Comparison of ENCODE assay signal across 32 cellular contexts in genomic region chr11:102485095-102485722, GRCh38. TPM values are rescaled to one million over a fixed set of nuclear protein-coding genes. Genes with fewer than 3 reads are reported as not detected.
DNase-seq lines count a peak whose midpoint lies in the region; ATAC-seq and TF ChIP-seq lines count a peak whose summit lies in the region.
"Had no signal": no experiment of that assay in that cellular context is flagged by ENCODE, and none has a peak within 500 bp of the region (broad histone marks: within the 10 kb centered on the region; RNA-seq: fewer than 3 reads in every experiment).

No MANE protein-coding gene starts in this region.

- H3K9ac ChIP-seq in GM23248 (no peak overlapping the region), PC-3 (ENCODE audit: low read length) (no peak overlapping the region), liver (ENCODE audit: low read depth in 1 of 2, low read length in 2 of 2) (peak overlapping the region in 1 of 2 donors; percentile 25)
- H3K9ac ChIP-seq: BLaER1 treated with 17β-estradiol and CSF1 and Interleukin-3, amounts not matched to agents 10 nM and 100 nM had no signal

- WGBS in GM23248 (ENCODE audit: low coverage in 1 of 2, low lambda C conversion rate in 2 of 2, missing lambda C conversion rate in 2 of 2), 2 experiments = 80 to 92% methylated on average over 2 of the region's 2 CpGs
- 57% methylated on average over 2 of the region's 2 CpGs for WGBS in liver

- no peaks in the 10 kb centered on the region for H3K36me3 ChIP-seq in GM23248 (ENCODE audit: low read depth)
- H3K36me3 ChIP-seq in PC-3 (ENCODE audit: low read depth, low read length) = no peaks in the 10 kb centered on the region
- no peaks in the 10 kb centered on the region for H3K36me3 ChIP-seq in liver (ENCODE audit: control insufficient read depth in 4 of 4, insufficient read depth in 3 of 4, low read depth in 1 of 4, low read length in 3 of 4)
- H3K36me3 ChIP-seq: BLaER1 treated with 17β-estradiol and CSF1 and Interleukin-3, amounts not matched to agents 10 nM and 100 nM; gastrocnemius medialis; SJCRH30; upper lobe of left lung had no signal

- BruUV-seq in PC-3 (replicated peaks; lab: Mats Ljungman, UMichigan) = no TSS peak

- CTCF ChIA-PET in PC-3 (lab: Charles Lee) = no interaction called here

- H3K9me2 ChIP-seq in GM23248 (ENCODE audit: insufficient read depth) (no peaks in the 10 kb centered on the region), PC-3 (replicated peaks; ENCODE audit: low read length) (no peaks in the 10 kb centered on the region)

- no peak overlapping the region for H3K4me2 ChIP-seq in GM23248 (ENCODE audit: unreplicated experiment)
- H3K4me2 ChIP-seq in PC-3 (ENCODE audit: low read length) = no peak overlapping the region
- H3K4me2 ChIP-seq: BLaER1 treated with 17β-estradiol and CSF1 and Interleukin-3, amounts not matched to agents 10 nM and 100 nM had no signal

- H3K79me2 ChIP-seq in GM23248 (ENCODE audit: insufficient read depth) (no peaks in the 10 kb centered on the region), PC-3 (ENCODE audit: low read length) (no peaks in the 10 kb centered on the region)

- POLR2A ChIA-PET in PC-3 (lab: Charles Lee; ENCODE audit: unreplicated experiment) = interaction anchor here (0.5 to 0.6 kb wide), 2 partner anchors 38 to 511 kb away, joined by 3 read pairs; no protein-coding TSS in a partner anchor

- no peak overlapping the region for H3K27ac ChIP-seq in GM23248
- H3K27ac ChIP-seq in PC-3 (ENCODE audit: low read length) = no peak overlapping the region
- H3K27ac ChIP-seq in liver (ENCODE audit: low read depth in 1 of 2, low read length in 2 of 2) = peak overlapping the region; percentile 1 to 10
- H3K27ac ChIP-seq: BLaER1 treated with 17β-estradiol and CSF1 and Interleukin-3, amounts not matched to agents 10 nM and 100 nM; gastrocnemius medialis; SJCRH30; upper lobe of left lung; VCaP had no signal

- in situ Hi-C loops in GM23248 (cut with MboI) = no loop called here

- intact Hi-C loops in PC-3 (cut with micrococcal nuclease) = no loop called here

- peak; percentile 6 to 20 for TF ChIP-seq RAD21 in liver (IDR thresholded peaks at IDR 0.05)

- peak; percentile 16 for DNase-seq in GM23248
- DNase-seq in PC-3 = no peak
- peak; percentile 38 for DNase-seq in epithelial cell of esophagus (ENCODE audit: low read depth)
- no peak for DNase-seq in SIG-M5 treated with dmso at 0.1 percent for 504 hours (lab: John Stamatoyannopoulos, UW; ENCODE audit: unreplicated experiment)
- no peak for DNase-seq in Ammon's horn (ENCODE audit: low spot score)
- DNase-seq in activated naive CD4-positive, alpha-beta T cell treated with Interleukin-2 at 50 U/mL for 16 hours = no peak
- DNase-seq in NCI-H2227 (lab: John Stamatoyannopoulos, UW; ENCODE audit: unreplicated experiment) = no peak
- DNase-seq: activated CD4-positive, alpha-beta T cell treated with anti-CD3 and anti-CD28 coated beads for 36 hours; activated CD8-positive, alpha-beta T cell treated with anti-CD3 and anti-CD28 coated beads, Interleukin-2, amount 10 ng/mL, durations not matched to agents 7 days and 5 days; activated naive CD4-positive, alpha-beta T cell treated with anti-CD3 and anti-CD28 coated beads, Interleukin-2, amount 50 U/mL, for 16 hours; amygdala; DMS153; effector CD8-positive, alpha-beta T cell; gastrocnemius medialis; H9; kidney glomerular epithelial cell; NCI-H1105; NCI-H187; NCI-H526 treated with DMSO at 0.1 percent for 48 hours; SJCRH30; substantia nigra; SW 1271; T-helper 9 cell; upper lobe of left lung had no signal

- H3F3A ChIP-seq in GM23248 (ENCODE audit: insufficient read depth) (0 out of 2 replicates have a peak, but pooled peaks cover 3% of the 10 kb centered on the region), PC-3 (ENCODE audit: low read length, unreplicated experiment) (no peaks in the 10 kb centered on the region)

- peak; percentile 61 for ATAC-seq in PC-3
- ATAC-seq: activated CD4-positive, alpha-beta T cell treated with anti-CD3 and anti-CD28 coated beads for 36 hours; activated CD8-positive, alpha-beta T cell treated with anti-CD3 and anti-CD28 coated beads, Interleukin-2, amount 10 ng/mL, durations not matched to agents 7 days and 5 days; gastrocnemius medialis; stimulated activated memory B cell treated with anti-CD40 and anti-IgM and Interleukin-4, amounts not matched to agents 10 μg/mL and 1 μg/mL and 100 μg/mL, for 72 hours had no signal

- TF ChIP-seq CTCF in PC-3 (conservative IDR thresholded peaks at IDR 0.05; ENCODE audit: low read depth, low read length) (no peak), epithelial cell of esophagus (IDR thresholded peaks at IDR 0.05; ENCODE audit: insufficient read depth, low read depth, low read length, missing control alignments) (no peak), liver (IDR thresholded peaks at IDR 0.05; ENCODE audit: low read depth, low read length, missing input control) (no peak)

- H3K4me3 ChIP-seq in GM23248 (no peak overlapping the region), PC-3 (ENCODE audit: low read length) (no peak overlapping the region), epithelial cell of esophagus (ENCODE audit: low read length) (no peak overlapping the region), liver (ENCODE audit: low read depth in 1 of 3, low read length in 3 of 3) (no peak overlapping the region)
- H3K4me3 ChIP-seq: BLaER1 treated with 17β-estradiol and CSF1 and Interleukin-3, amounts not matched to agents 10 nM and 100 nM; gastrocnemius medialis; lung; SJCRH30; upper lobe of left lung had no signal

- H3K4me1 ChIP-seq in GM23248 (ENCODE audit: insufficient read depth) = no peaks in the 10 kb centered on the region
- peaks cover 15% of the 10 kb centered on the region; the same call in 1 of the 2 replicates for H3K4me1 ChIP-seq in PC-3 (ENCODE audit: insufficient read depth, low read length)
- H3K4me1 ChIP-seq in liver (ENCODE audit: control insufficient read depth in 4 of 4, insufficient read depth in 4 of 4, low read length in 3 of 4) = peaks cover 3 to 9% (median 6%) of the 10 kb centered on the region in 4 donors
- H3K4me1 ChIP-seq: gastrocnemius medialis, SJCRH30, upper lobe of left lung had no signal

- H3K27me3 ChIP-seq in GM23248 (replicated peaks; ENCODE audit: insufficient read depth) (no peaks in the 10 kb centered on the region), PC-3 (ENCODE audit: low read length) (no peaks in the 10 kb centered on the region), liver (ENCODE audit: control insufficient read depth in 4 of 4, insufficient read depth in 4 of 4, low read length in 3 of 4) (no peaks in the 10 kb centered on the region)
- H3K27me3 ChIP-seq: BLaER1 treated with 17β-estradiol and CSF1 and Interleukin-3, amounts not matched to agents 10 nM and 100 nM; gastrocnemius medialis; SJCRH30; upper lobe of left lung had no signal

- H2AFZ ChIP-seq in GM23248 (no peak overlapping the region), PC-3 (ENCODE audit: low read length) (no peak overlapping the region)

- no peaks in the 10 kb centered on the region for H3K9me3 ChIP-seq in GM23248 (ENCODE audit: low read depth)
- H3K9me3 ChIP-seq in PC-3 (ENCODE audit: low read length) = no peaks in the 10 kb centered on the region
- no peaks in the 10 kb centered on the region for H3K9me3 ChIP-seq in liver (ENCODE audit: control insufficient read depth in 4 of 4, low read length in 3 of 4)
- H3K9me3 ChIP-seq: gastrocnemius medialis, SJCRH30, upper lobe of left lung had no signal

- H4K20me1 ChIP-seq in GM23248 (ENCODE audit: insufficient read depth) = no peaks in the 10 kb centered on the region
- no peaks in the 10 kb centered on the region for H4K20me1 ChIP-seq in PC-3 (ENCODE audit: low read length)
- H4K20me1 ChIP-seq: BLaER1 treated with 17β-estradiol and CSF1 and Interleukin-3, amounts not matched to agents 10 nM and 100 nM had no signal

TF ChIP-seq in liver, 16 proteins besides CTCF, POLR2A, EP300 and RAD21 (continues in another document):
- TF ChIP-seq YY1 (IDR thresholded peaks at IDR 0.05) (peak; percentile 48), FOXA2 (IDR thresholded peaks at IDR 0.05) (peak; percentile 23), JUND (IDR thresholded peaks at IDR 0.05) (peak in 1 of 2 donors; percentile 54), EGR1 (IDR thresholded peaks at IDR 0.05; ENCODE audit: low read depth in 2 of 2) (peak in 1 of 2 donors; percentile 38)
- TF ChIP-seq, protein P1, sequence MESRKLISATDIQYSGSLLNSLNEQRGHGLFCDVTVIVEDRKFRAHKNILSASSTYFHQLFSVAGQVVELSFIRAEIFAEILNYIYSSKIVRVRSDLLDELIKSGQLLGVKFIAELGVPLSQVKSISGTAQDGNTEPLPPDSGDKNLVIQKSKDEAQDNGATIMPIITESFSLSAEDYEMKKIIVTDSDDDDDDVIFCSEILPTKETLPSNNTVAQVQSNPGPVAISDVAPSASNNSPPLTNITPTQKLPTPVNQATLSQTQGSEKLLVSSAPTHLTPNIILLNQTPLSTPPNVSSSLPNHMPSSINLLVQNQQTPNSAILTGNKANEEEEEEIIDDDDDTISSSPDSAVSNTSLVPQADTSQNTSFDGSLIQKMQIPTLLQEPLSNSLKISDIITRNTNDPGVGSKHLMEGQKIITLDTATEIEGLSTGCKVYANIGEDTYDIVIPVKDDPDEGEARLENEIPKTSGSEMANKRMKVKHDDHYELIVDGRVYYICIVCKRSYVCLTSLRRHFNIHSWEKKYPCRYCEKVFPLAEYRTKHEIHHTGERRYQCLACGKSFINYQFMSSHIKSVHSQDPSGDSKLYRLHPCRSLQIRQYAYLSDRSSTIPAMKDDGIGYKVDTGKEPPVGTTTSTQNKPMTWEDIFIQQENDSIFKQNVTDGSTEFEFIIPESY (IDR thresholded peaks at IDR 0.05) = no peak

RNA-seq across cellular contexts. Expression of gene TMEM123, which starts 32.6 kb away (rescaled TPM):
- 93.1 and 106 TPM in 2 replicates for total RNA-seq in GM23248 (2014; rRNA removed; shearing (Covaris generic))
- 113 and 122 TPM in 2 replicates for polyA plus RNA-seq in GM23248 (2016; fragmentation: Nextera tagmentation; extraction: Ambion mirVana)
- total RNA-seq in PC-3 (2014; rRNA removed) = 136 and 163 TPM in 2 replicates
- total RNA-seq in liver = 100 to 1,000 TPM; 105 to 140 TPM
- 100 to 1,000 TPM; 101 to 109 TPM for polyA plus RNA-seq in liver

RNA-seq across cellular contexts. Expression of gene MMP7, which starts 45.3 kb away (rescaled TPM):
- not detected in 2 replicates for total RNA-seq in GM23248 (2014; rRNA removed; shearing (Covaris generic))
- polyA plus RNA-seq in GM23248 (2016; fragmentation: Nextera tagmentation; extraction: Ambion mirVana) (not detected in 2 replicates), liver (1 to 10 TPM in 1 of 2 donors, under 1 TPM in 1; 0.99 to 1.8 TPM)
- total RNA-seq in PC-3 (2014; rRNA removed) (0.18 TPM in 1 of 2 replicates, not detected in the other), liver (1 to 10 TPM in 1 of 2 donors, not detected in 1; 1.4 TPM)
- total RNA-seq: activated CD4-positive, alpha-beta T cell treated with anti-CD3 and anti-CD28 coated beads for 36 hours; activated CD8-positive, alpha-beta T cell treated with anti-CD3 and anti-CD28 coated beads, Interleukin-2, amount 10 ng/mL, durations not matched to agents 7 days and 5 days; G401; gastrocnemius medialis; H9; pulmonary artery endothelial cell; SJCRH30; skeletal muscle tissue had no signal

Comparison
In these comparisons a context has a peak if more than half of its experiments do, and no peak if none do; other contexts are left out.
1. DNase-seq: peak in GM23248 (single experiment) and epithelial cell of esophagus (single experiment); none in PC-3 (single experiment), SIG-M5 treated with dmso at 0.1 percent for 504 hours (single experiment), Ammon's horn (single experiment), activated naive CD4-positive, alpha-beta T cell treated with Interleukin-2 at 50 U/mL for 16 hours (single experiment) and NCI-H2227 (single experiment).
2. H3K27ac ChIP-seq: peak in liver (2 of 2); none in GM23248 (single experiment) and PC-3 (single experiment).